Comparison of ENCODE assay signal across 5 cellular contexts in the genomic region with DNA sequence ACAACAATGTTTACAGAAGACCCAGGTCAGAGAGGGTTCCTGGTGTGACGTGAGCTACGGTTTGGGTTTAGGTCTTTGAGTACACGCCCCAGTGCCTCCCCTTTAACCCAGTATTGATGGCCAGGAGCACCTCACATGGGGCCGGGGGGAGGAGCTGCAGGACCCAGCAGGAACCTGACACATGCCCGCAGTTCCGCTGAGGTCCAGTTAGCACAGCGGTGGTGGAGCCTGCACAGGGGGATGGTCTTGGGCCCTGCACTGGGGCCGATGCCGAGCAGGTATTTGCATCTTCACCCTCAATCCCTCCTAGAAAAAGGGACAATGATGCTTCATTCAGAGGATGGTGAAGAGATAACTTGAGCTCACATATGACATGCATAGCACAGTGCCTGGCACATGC. TPM values are rescaled to one million over a fixed set of nuclear protein-coding genes. Genes with fewer than 3 reads are reported as not detected.
DNase-seq lines count a peak whose midpoint lies in the region; ATAC-seq and TF ChIP-seq lines count a peak whose summit lies in the region.
"Not testable (repeated sequence)": the region's sequence is repeated elsewhere in the genome, so short reads cannot be mapped to it uniquely, and the experiment has no call there.

No MANE protein-coding gene starts in this region.

- H3K36me3 ChIP-seq in neuronal stem cell (replicated peaks in 1 of 2; ENCODE audit: control insufficient read depth in 2 of 2, insufficient read depth in 2 of 2, low read length in 2 of 2); trophoblast cell (ENCODE audit: control insufficient read depth in 1 of 2, insufficient read depth in 2 of 2, low read length in 2 of 2): not testable (repeated sequence)

- not testable (repeated sequence) for H3K27me3 Mint-ChIP-seq in H9 (ENCODE audit: low read depth)

- H3K79me1 ChIP-seq in H9 (ENCODE audit: insufficient read depth, low read depth, low read length, poor library complexity, severe bottlenecking); neuronal stem cell (ENCODE audit: low read depth, low read length); trophoblast cell (ENCODE audit: low read length): not testable (repeated sequence)

- H3K4ac ChIP-seq in H9 (ENCODE audit: low read depth, low read length); neuronal stem cell (ENCODE audit: low read length); trophoblast cell (ENCODE audit: low read depth, low read length): not testable (repeated sequence)

- H3K56ac ChIP-seq in H9 (ENCODE audit: insufficient read length, low read depth, low read length), result not testable (repeated sequence)

- H3K4me1 Mint-ChIP-seq in H9, result not testable (repeated sequence)

- not testable (repeated sequence) for H3K27ac Mint-ChIP-seq in H9

- H2BK20ac ChIP-seq in H9 (ENCODE audit: low read depth, low read length, poor library complexity, severe bottlenecking), result not testable (repeated sequence)

- H3K4me1 ChIP-seq in H9 (ENCODE audit: insufficient read depth, low read length); right cardiac atrium (ENCODE audit: control insufficient read depth, insufficient read depth, low read length); neuronal stem cell (ENCODE audit: control insufficient read depth in 2 of 2, insufficient read depth in 1 of 2, low read depth in 1 of 2, low read length in 2 of 2); trophoblast cell (ENCODE audit: control insufficient read depth in 1 of 2, insufficient read depth in 2 of 2, low read length in 2 of 2): not testable (repeated sequence)

- not testable (repeated sequence) for H2BK5ac ChIP-seq in H9 (ENCODE audit: insufficient read length, low read length); neuronal stem cell (ENCODE audit: low read length); trophoblast cell (ENCODE audit: low read depth, low read length, poor library complexity)

- intact Hi-C loops in right cardiac atrium (cut with DNase I), result not testable (repeated sequence)

- H2BK15ac ChIP-seq in H9 (ENCODE audit: low read depth, low read length); neuronal stem cell (ENCODE audit: low read length): not testable (repeated sequence)

- not testable (repeated sequence) for H3K4me3 ChIP-seq in coronary artery; right cardiac atrium (ENCODE audit: low read length); neuronal stem cell (ENCODE audit: low read length in 2 of 2); trophoblast cell (ENCODE audit: low read depth, low read length)

- not testable (repeated sequence) for H2AK5ac ChIP-seq in H9 (ENCODE audit: insufficient read length, low read length); neuronal stem cell (ENCODE audit: low read depth, low read length); trophoblast cell (ENCODE audit: low read length)

- H3K79me2 ChIP-seq in H9 (ENCODE audit: insufficient read depth, low read length); trophoblast cell (ENCODE audit: control insufficient read depth, insufficient read depth, low read length, poor library complexity): not testable (repeated sequence)

- not testable (repeated sequence) for H3K27me3 ChIP-seq in H9 (ENCODE audit: insufficient read depth, low read length); right cardiac atrium (ENCODE audit: control insufficient read depth, insufficient read depth); neuronal stem cell (ENCODE audit: control insufficient read depth in 3 of 3, insufficient read depth in 3 of 3, low read depth in 1 of 3, low read length in 3 of 3); trophoblast cell (ENCODE audit: insufficient read depth, low read length)

- not testable (repeated sequence) for H3K9me3 Mint-ChIP-seq in H9

- not testable (repeated sequence) for H4K8ac ChIP-seq in H9 (replicated peaks; ENCODE audit: insufficient read length, low read depth, low read length); neuronal stem cell (ENCODE audit: low read depth, low read length); trophoblast cell (ENCODE audit: low read depth, low read length)

- not testable (repeated sequence) for H3K9me3 ChIP-seq in H9 (ENCODE audit: control insufficient read depth, low read depth, low read length); right cardiac atrium (ENCODE audit: control insufficient read depth, low read length); neuronal stem cell (replicated peaks in 1 of 2; ENCODE audit: control insufficient read depth in 2 of 2, insufficient read depth in 1 of 2, low read depth in 1 of 2, low read length in 2 of 2); trophoblast cell (ENCODE audit: insufficient read depth, low read depth, low read length)

- H3T11ph ChIP-seq in H9 (ENCODE audit: low read length), result not testable (repeated sequence)

- H3K9ac ChIP-seq in H9 (ENCODE audit: extremely low read depth, insufficient read length, low read length); neuronal stem cell (ENCODE audit: low read depth, low read length, poor library complexity); trophoblast cell (ENCODE audit: low read length): not testable (repeated sequence)

- not testable (repeated sequence) for H2AFZ ChIP-seq in H9 (ENCODE audit: low read length); neuronal stem cell (ENCODE audit: low read length); trophoblast cell (ENCODE audit: insufficient read depth, low read length, poor library complexity)

- not testable (repeated sequence) for H2BK12ac ChIP-seq in H9 (ENCODE audit: insufficient read length, low read depth, low read length); neuronal stem cell (ENCODE audit: low read length); trophoblast cell (ENCODE audit: low read length)

- WGBS in H9 (ENCODE audit: extremely low coverage, insufficient read length, low lambda C conversion rate), result no CpG with 5 or more reads among the region's 9 CpGs
- 95% methylated on average over 9 of the region's 9 CpGs for WGBS in right cardiac atrium
- WGBS in neuronal stem cell (ENCODE audit: extremely low coverage in 2 of 2, insufficient read length in 2 of 2, insufficient replicate concordance in 1 of 2), 2 donors, result no CpG with 5 or more reads among the region's 9 CpGs
- no CpG with 5 or more reads among the region's 9 CpGs for WGBS in trophoblast cell (ENCODE audit: extremely low coverage, insufficient coverage, insufficient read length)

- H3K23ac ChIP-seq in H9 (ENCODE audit: insufficient read length, low read depth, low read length); neuronal stem cell (ENCODE audit: low read depth, low read length, poor library complexity); trophoblast cell (ENCODE audit: low read length): not testable (repeated sequence)

- TF ChIP-seq CTCF in H9 (conservative IDR thresholded peaks at IDR 0.05); coronary artery (IDR thresholded peaks at IDR 0.05): not testable (repeated sequence)

- H4K12ac ChIP-seq in trophoblast cell (ENCODE audit: low read depth, low read length), result not testable (repeated sequence)

- H3K14ac ChIP-seq in H9 (ENCODE audit: insufficient read depth, low read length); neuronal stem cell (ENCODE audit: low read length); trophoblast cell (ENCODE audit: low read length): not testable (repeated sequence)

- H3K23me2 ChIP-seq in H9 (ENCODE audit: insufficient read length, low read depth, low read length, poor library complexity, severe bottlenecking), result not testable (repeated sequence)

- H4K91ac ChIP-seq in H9 (ENCODE audit: insufficient read length, low read depth, low read length); neuronal stem cell (ENCODE audit: low read depth, low read length, poor library complexity); trophoblast cell (ENCODE audit: low read depth, low read length): not testable (repeated sequence)

- not testable (repeated sequence) for ATAC-seq in right cardiac atrium

- H3K36me3 Mint-ChIP-seq in H9 (ENCODE audit: insufficient read depth in 1 of 3, low read depth in 3 of 3), result not testable (repeated sequence)

- H2BK120ac ChIP-seq in H9 (ENCODE audit: low read depth, low read length, poor library complexity, severe bottlenecking); neuronal stem cell (ENCODE audit: low read depth, low read length); trophoblast cell (ENCODE audit: insufficient read depth, low read length, poor library complexity): not testable (repeated sequence)

- not testable (repeated sequence) for H3K4me2 ChIP-seq in H9 (ENCODE audit: insufficient read depth, insufficient read length, low read length); neuronal stem cell (ENCODE audit: insufficient read depth, low read length, poor library complexity, severe bottlenecking); trophoblast cell (ENCODE audit: low read length)

- not testable (repeated sequence) for H3K18ac ChIP-seq in H9 (ENCODE audit: insufficient read length, low read depth, low read length)
- peak overlapping the region; percentile 85 for H3K18ac ChIP-seq in neuronal stem cell (ENCODE audit: low read length)
- H3K18ac ChIP-seq in trophoblast cell (ENCODE audit: low read length), result peak overlapping the region; percentile 69

- H3K27ac ChIP-seq in H9 (ENCODE audit: insufficient read length, low read depth, low read length); coronary artery; right cardiac atrium (ENCODE audit: low read length); neuronal stem cell (replicated peaks; ENCODE audit: low read length); trophoblast cell (ENCODE audit: low read depth, low read length): not testable (repeated sequence)

- not testable (repeated sequence) for H4K5ac ChIP-seq in H9 (ENCODE audit: insufficient read length, low read depth, low read length)

- DNase-seq in H9, result peak; percentile 22
- peak; percentile 16 for DNase-seq in coronary artery (ENCODE audit: low spot score)
- DNase-seq in right cardiac atrium, result peak in 2 of 3 donors; percentile 39 to 67
- DNase-seq in neuronal stem cell (ENCODE audit: low spot score), result not testable (repeated sequence)
- DNase-seq in trophoblast cell, result peak in 1 of 2 donors; percentile 5

- H3K4me3 Mint-ChIP-seq in H9, result not testable (repeated sequence)

- not testable (repeated sequence) for H4K20me1 ChIP-seq in H9 (ENCODE audit: control insufficient read depth, insufficient read depth, insufficient read length)

RNA-seq across cellular contexts. Expression of gene NUTM2A, which starts 4.0 kb away (rescaled TPM):
- 0.83 and 1.1 TPM in 2 replicates for total RNA-seq in H9 (2021)
- total RNA-seq in right cardiac atrium, result 1 to 10 TPM; 2.1 to 4.1 (median 2.5) TPM
- 2.4 TPM for polyA plus RNA-seq in right cardiac atrium
- 0.78 TPM for polyA plus RNA-seq in neuronal stem cell (2013, experiment 1 of 2)
- polyA plus RNA-seq in neuronal stem cell (2013, experiment 2 of 2), result 0.75 TPM
- 0.81 and 0.83 TPM in 2 replicates for polyA plus RNA-seq in trophoblast cell (2013)
